1 cellular context compared by ENCODE assay signal in genomic region chr3:121592856-121593702, GRCh38.
TF ChIP-seq lines count a peak whose summit lies in the region.

Gene FBXO40 (plus strand): TSS chr3:121593379. CDS start chr3:121620576, 27,197 bp downstream.

TF ChIP-seq in H1, 55 proteins besides CTCF, POLR2A, EP300 and RAD21 (continued from another document):
- TF ChIP-seq ATF3 (IDR thresholded peaks at IDR 0.05; ENCODE audit: insufficient read depth, low read depth, low read length) (peak; percentile 74), CHD1 (IDR thresholded peaks at IDR 0.05; ENCODE audit: low read depth, low read length) (no peak), GTF2F1 (IDR thresholded peaks at IDR 0.05; ENCODE audit: borderline replicate concordance, low read depth, low read length) (peak; percentile 65; the same call in 1 of the 2 replicates), TAF7 (optimal IDR thresholded peaks at IDR 0.05; ENCODE audit: borderline replicate concordance, low read depth, low read length) (peak; percentile 19), CEBPB (IDR thresholded peaks at IDR 0.05; ENCODE audit: low read depth, low read length) (peak; percentile 98), HDAC2 (IDR thresholded peaks at IDR 0.05; ENCODE audit: borderline replicate concordance in 1 of 2, low read depth in 2 of 2, low read length in 2 of 2) (peak in 1 of 2 experiments; percentile 85; a peak in 1 of 4 replicates), SP1 (IDR thresholded peaks at IDR 0.05; ENCODE audit: low read depth, low read length) (peak; percentile 78), TBP (IDR thresholded peaks at IDR 0.05; ENCODE audit: low read depth, low read length) (peak; percentile 77), BACH1 (IDR thresholded peaks at IDR 0.05; ENCODE audit: low read length) (peak; percentile 100), SAP30 (IDR thresholded peaks at IDR 0.05; ENCODE audit: insufficient read depth, insufficient replicate concordance, low read length) (no peak), YY1 (IDR thresholded peaks at IDR 0.05; ENCODE audit: low read depth, low read length) (peak; percentile 52; the same call in 1 of the 2 replicates)
